9 cellular contexts compared by ENCODE assay signal in genomic region chr3:30435950-30436349, GRCh38.
DNase-seq lines count a peak whose midpoint lies in the region; ATAC-seq and TF ChIP-seq lines count a peak whose summit lies in the region.
"Had no signal": no experiment of that assay in that cellular context is flagged by ENCODE, and none has a peak within 500 bp of the region (broad histone marks: within the 10 kb centered on the region; RNA-seq: fewer than 3 reads in every experiment).

No MANE protein-coding gene starts in this region.

- H3K27me3 Mint-ChIP-seq in activated T-helper 1 cell treated with anti-CD3 and anti-CD28 coated beads, Interleukin-12 subunit alpha, Interleukin-12 subunit beta, Interleukin-2, Interleukin-4 antibody, amounts not matched to agents 30 ng/mL and 10 ng/mL and 1 ng/mL, durations not matched to agents 14 hours and 24 hours and 36 hours (ENCODE audit: insufficient read depth) = no peaks in the 10 kb centered on the region

- H3K27ac ChIP-seq in right cardiac atrium (ENCODE audit: low read length) (peak overlapping the region; percentile 24), muscle layer of colon (ENCODE audit: low read depth, low read length) (peak overlapping the region; percentile 68), vagina (peak overlapping the region; percentile 64)

- peaks cover 4% of the 10 kb centered on the region for H3K36me3 Mint-ChIP-seq in activated T-helper 1 cell treated with anti-CD3 and anti-CD28 coated beads, Interleukin-12 subunit alpha, Interleukin-12 subunit beta, Interleukin-2, Interleukin-4 antibody, amounts not matched to agents 30 ng/mL and 10 ng/mL and 1 ng/mL, durations not matched to agents 14 hours and 24 hours and 36 hours (ENCODE audit: low read depth)

- peaks cover 2% of the 10 kb centered on the region for H3K9me3 Mint-ChIP-seq in activated T-helper 1 cell treated with anti-CD3 and anti-CD28 coated beads, Interleukin-12 subunit alpha, Interleukin-12 subunit beta, Interleukin-2, Interleukin-4 antibody, amounts not matched to agents 30 ng/mL and 10 ng/mL and 1 ng/mL, durations not matched to agents 14 hours and 24 hours and 36 hours

- peak overlapping the region; percentile 69 for H3K4me3 Mint-ChIP-seq in activated T-helper 1 cell treated with anti-CD3 and anti-CD28 coated beads, Interleukin-12 subunit alpha, Interleukin-12 subunit beta, Interleukin-2, Interleukin-4 antibody, amounts not matched to agents 30 ng/mL and 10 ng/mL and 1 ng/mL, durations not matched to agents 14 hours and 24 hours and 36 hours

- DNase-seq in right cardiac atrium (no peak), cardiac septum (ENCODE audit: low spot score) (no peak), vagina (ENCODE audit: extremely low spot score in 2 of 2) (no peak), ureter (ENCODE audit: low spot score) (no peak), COLO829 (ENCODE audit: low spot score) (no peak)
- DNase-seq in activated T-helper 1 cell treated with anti-CD3 and anti-CD28 coated beads, Interleukin-12 subunit alpha, Interleukin-12 subunit beta, Interleukin-2, Interleukin-4 antibody, amounts not matched to agents 30 ng/mL and 10 ng/mL and 1 ng/mL, durations not matched to agents 14 hours and 24 hours and 36 hours (ENCODE audit: low spot score) = no peak
- DNase-seq: NCI-H524 had no signal

- ATAC-seq in right cardiac atrium (no peak), GM18861 (IDR thresholded peaks at IDR 0.05; ENCODE audit: unreplicated experiment) (no peak)

- intact Hi-C loops in right cardiac atrium (cut with DNase I) = no loop called here
- intact Hi-C loops in cardiac septum (cut with DNase I) = loop anchor here (5.0 kb wide), 1 partner anchor 204 kb away; no protein-coding TSS in a partner anchor
- intact Hi-C loops in activated T-helper 1 cell treated with anti-CD3 and anti-CD28 coated beads, Interleukin-12 subunit alpha, Interleukin-12 subunit beta, Interleukin-2, Interleukin-4 antibody, amounts not matched to agents 30 ng/mL and 10 ng/mL and 1 ng/mL, durations not matched to agents 14 hours and 24 hours and 36 hours (cut with micrococcal nuclease) = loop anchor here (5.0 kb wide), 1 partner anchor 84 kb away; no protein-coding TSS in a partner anchor
- intact Hi-C loops in vagina (cut with DNase I) = no loop called here

- no peak overlapping the region for H3K27ac Mint-ChIP-seq in activated T-helper 1 cell treated with anti-CD3 and anti-CD28 coated beads, Interleukin-12 subunit alpha, Interleukin-12 subunit beta, Interleukin-2, Interleukin-4 antibody, amounts not matched to agents 30 ng/mL and 10 ng/mL and 1 ng/mL, durations not matched to agents 14 hours and 24 hours and 36 hours

- H3K4me3 ChIP-seq in right cardiac atrium (ENCODE audit: low read length) (no peak overlapping the region), muscle layer of colon (ENCODE audit: low read depth in 1 of 2, low read length in 2 of 2) (peak overlapping the region in 1 of 2 donors; percentile 51), vagina (peak overlapping the region in 1 of 2 donors; percentile 19)

- peak overlapping the region; percentile 5 for H3K9ac ChIP-seq in muscle layer of colon (ENCODE audit: low read length)

- peaks cover 24% of the 10 kb centered on the region for H3K4me1 Mint-ChIP-seq in activated T-helper 1 cell treated with anti-CD3 and anti-CD28 coated beads, Interleukin-12 subunit alpha, Interleukin-12 subunit beta, Interleukin-2, Interleukin-4 antibody, amounts not matched to agents 30 ng/mL and 10 ng/mL and 1 ng/mL, durations not matched to agents 14 hours and 24 hours and 36 hours (ENCODE audit: low read depth)

- H3K36me3 ChIP-seq in muscle layer of colon (ENCODE audit: insufficient read depth, low read length) (no peaks in the 10 kb centered on the region), vagina (no peaks in the 10 kb centered on the region)

- H3K4me1 ChIP-seq in right cardiac atrium (ENCODE audit: control insufficient read depth, insufficient read depth, low read length) = peaks cover 4% of the 10 kb centered on the region
- H3K4me1 ChIP-seq in muscle layer of colon (ENCODE audit: insufficient read depth, low read length) = peaks cover 57% of the 10 kb centered on the region
- no peaks in the 10 kb centered on the region for H3K4me1 ChIP-seq in vagina

- 80% methylated on average over 6 of the region's 6 CpGs for WGBS in right cardiac atrium

- H3K9me3 ChIP-seq in right cardiac atrium (ENCODE audit: control insufficient read depth, low read length) (no peaks in the 10 kb centered on the region), muscle layer of colon (ENCODE audit: low read length) (no peaks in the 10 kb centered on the region), vagina (no peaks in the 10 kb centered on the region)

- H3K27me3 ChIP-seq in right cardiac atrium (ENCODE audit: control insufficient read depth, insufficient read depth) = no peaks in the 10 kb centered on the region
- H3K27me3 ChIP-seq in muscle layer of colon (ENCODE audit: control insufficient read depth in 1 of 2, insufficient read depth in 2 of 2, low read length in 2 of 2) = no peaks in the 10 kb centered on the region
- H3K27me3 ChIP-seq in vagina = no peaks in the 10 kb centered on the region

- TF ChIP-seq POLR2A in vagina (IDR thresholded peaks at IDR 0.05) = no peak

- TF ChIP-seq CTCF in vagina (IDR thresholded peaks at IDR 0.05) = no peak

Comparison
In these comparisons a context has a peak if more than half of its experiments do, and no peak if none do; other contexts are left out.
1. intact Hi-C loops: an anchor here in cardiac septum (5.0 kb wide) and activated T-helper 1 cell treated with anti-CD3 and anti-CD28 coated beads, Interleukin-12 subunit alpha, Interleukin-12 subunit beta, Interleukin-2, Interleukin-4 antibody, amounts not matched to agents 30 ng/mL and 10 ng/mL and 1 ng/mL, durations not matched to agents 14 hours and 24 hours and 36 hours (5.0 kb wide); none called in right cardiac atrium and vagina.